In genomic region chr4:82803746-82804145, GRCh38 we compare ENCODE assay signal across 23 cellular contexts.
"Had no signal": no experiment of that assay in that cellular context is flagged by ENCODE, and none has a peak within 500 bp of the region (broad histone marks: within the 10 kb centered on the region; RNA-seq: fewer than 3 reads in every experiment).

No MANE protein-coding gene starts in this region.

- H3K4me3 ChIP-seq: colonic mucosa, coronary artery, dorsolateral prefrontal cortex, esophagus muscularis mucosa, esophagus squamous epithelium, gastrocnemius medialis, gastroesophageal sphincter, heart left ventricle, heart right ventricle had no signal

- H3K27me3 ChIP-seq: dorsolateral prefrontal cortex, esophagus muscularis mucosa, foreskin keratinocyte, gastroesophageal sphincter had no signal

- H3K4me1 ChIP-seq: colonic mucosa, foreskin keratinocyte had no signal

- H3K36me3 ChIP-seq: colonic mucosa, esophagus muscularis mucosa, esophagus squamous epithelium, gastrocnemius medialis, gastroesophageal sphincter, heart left ventricle, heart right ventricle had no signal

- DNase-seq: colonic mucosa; cortex of kidney; dermis blood vessel endothelial cell; dorsolateral prefrontal cortex; effector CD4-positive, alpha-beta T cell; effector CD8-positive, alpha-beta T cell; effector memory CD4-positive, alpha-beta T cell; effector memory CD8-positive, alpha-beta T cell; endodermal cell; erythroblast; esophagus squamous epithelium; foreskin fibroblast; foreskin keratinocyte; foreskin melanocyte; gastrocnemius medialis; glutamatergic neuron; heart left ventricle; heart right ventricle had no signal

- H3K27ac ChIP-seq: colonic mucosa, coronary artery, dorsolateral prefrontal cortex, epithelial cell of prostate, esophagus muscularis mucosa, esophagus squamous epithelium, foreskin keratinocyte, gastrocnemius medialis, gastroesophageal sphincter, heart left ventricle, heart right ventricle had no signal

- ATAC-seq: effector memory CD8-positive, alpha-beta T cell; esophagus mucosa; foreskin keratinocyte; gastrocnemius medialis; gastroesophageal sphincter; heart left ventricle; heart right ventricle had no signal

- H3K9me3 ChIP-seq: colonic mucosa, esophagus muscularis mucosa, esophagus squamous epithelium, gastrocnemius medialis, gastroesophageal sphincter, heart left ventricle, heart right ventricle had no signal
